In genomic region chr12:8699714-8700113, GRCh38 we compare ENCODE assay signal across 10 cellular contexts. TPM values are rescaled to one million over a fixed set of nuclear protein-coding genes. Genes with fewer than 3 reads are reported as not detected.
A peak's percentile ranks its signal among the peaks of the same experiment; 100 is the strongest.
DNase-seq lines count a peak whose midpoint lies in the region; ATAC-seq and TF ChIP-seq lines count a peak whose summit lies in the region.
"Had no signal": no experiment of that assay in that cellular context is flagged by ENCODE, and none has a peak within 500 bp of the region (broad histone marks: within the 10 kb centered on the region; RNA-seq: fewer than 3 reads in every experiment).

No MANE protein-coding gene starts in this region.

- DNase-seq in PC-3 (no peak), endodermal cell (peak; percentile 81), trophoblast cell (no peak), AG08395 (ENCODE audit: low spot score) (no peak)
- DNase-seq: effector CD8-positive, alpha-beta T cell; NCI-H345 had no signal

- H3K36me3 Mint-ChIP-seq in endodermal cell (ENCODE audit: low read depth) = peaks cover 23% of the 10 kb centered on the region

- 0% methylated on average over 1 to 4 of the region's 4 CpGs for WGBS in endodermal cell (ENCODE audit: insufficient coverage in 1 of 2, insufficient read length in 1 of 2), 2 experiments
- WGBS in trophoblast cell (ENCODE audit: extremely low coverage, insufficient coverage, insufficient read length) = no CpG with 5 or more reads among the region's 4 CpGs

- H3K79me2 ChIP-seq in DOHH2 (ENCODE audit: control insufficient read depth, low read length) (peaks cover 88% of the 10 kb centered on the region), PC-3 (ENCODE audit: low read length) (no peaks in the 10 kb centered on the region), trophoblast cell (ENCODE audit: control insufficient read depth, insufficient read depth, low read length, poor library complexity) (peaks cover 28% of the 10 kb centered on the region)

- H3K9me2 ChIP-seq in DOHH2 (replicated peaks; ENCODE audit: control insufficient read depth, low read length) (no peaks in the 10 kb centered on the region), PC-3 (replicated peaks; ENCODE audit: low read length) (no peaks in the 10 kb centered on the region)

- H2BK5ac ChIP-seq in trophoblast cell (ENCODE audit: low read depth, low read length, poor library complexity) = no peak overlapping the region

- H2AFZ ChIP-seq in PC-3 (ENCODE audit: low read length) (no peak overlapping the region), trophoblast cell (ENCODE audit: insufficient read depth, low read length, poor library complexity) (no peak overlapping the region)

- H3K4me1 ChIP-seq in DOHH2 (ENCODE audit: control insufficient read depth, low read length) (peaks cover 54% of the 10 kb centered on the region), PC-3 (ENCODE audit: insufficient read depth, low read length) (no peaks in the 10 kb centered on the region; the same call in 1 of the 2 replicates), endodermal cell (ENCODE audit: control insufficient read depth, insufficient read depth, low read length) (peaks cover 2% of the 10 kb centered on the region), trophoblast cell (ENCODE audit: control insufficient read depth in 1 of 2, insufficient read depth in 2 of 2, low read length in 2 of 2) (peaks cover 0 to 5% of the 10 kb centered on the region in 2 experiments)

- H4K12ac ChIP-seq in trophoblast cell (ENCODE audit: low read depth, low read length) = no peak overlapping the region

- peaks cover 12% of the 10 kb centered on the region for H4K20me1 ChIP-seq in DOHH2 (ENCODE audit: control insufficient read depth, insufficient read depth, low read depth, low read length)
- H4K20me1 ChIP-seq in PC-3 (ENCODE audit: low read length) = no peaks in the 10 kb centered on the region

- TSS peak; percentile 30 for BruUV-seq in PC-3 (replicated peaks; lab: Mats Ljungman, UMichigan)

- no peak for TF ChIP-seq CTCF in DOHH2 (IDR thresholded peaks at IDR 0.05; ENCODE audit: low read depth, low read length, poor library complexity, severe bottlenecking)
- TF ChIP-seq CTCF in PC-3 (conservative IDR thresholded peaks at IDR 0.05; ENCODE audit: low read depth, low read length) = no peak
- no peak for TF ChIP-seq CTCF in endodermal cell (conservative IDR thresholded peaks at IDR 0.05)

- H3K9ac ChIP-seq in PC-3 (ENCODE audit: low read length) = no peak overlapping the region
- H3K9ac ChIP-seq in endodermal cell (ENCODE audit: extremely low read depth, low read length, poor library complexity, severe bottlenecking) = peak overlapping the region; percentile 84
- no peak overlapping the region for H3K9ac ChIP-seq in trophoblast cell (ENCODE audit: low read length)

- H3K4me3 Mint-ChIP-seq in endodermal cell = peak overlapping the region; percentile 88

- no peaks in the 10 kb centered on the region for H3K27me3 Mint-ChIP-seq in endodermal cell (ENCODE audit: insufficient read depth)

- H3K18ac ChIP-seq in trophoblast cell (ENCODE audit: low read length) = no peak overlapping the region

- H3K27me3 ChIP-seq in DOHH2 (ENCODE audit: control insufficient read depth, low read length) (no peaks in the 10 kb centered on the region), PC-3 (ENCODE audit: low read length) (peaks cover 39% of the 10 kb centered on the region), endodermal cell (ENCODE audit: control insufficient read depth, insufficient read depth, low read length, poor library complexity, severe bottlenecking) (no peaks in the 10 kb centered on the region), trophoblast cell (ENCODE audit: insufficient read depth, low read length) (no peaks in the 10 kb centered on the region)

- H3K4me3 ChIP-seq in DOHH2 (ENCODE audit: low read length) (peak overlapping the region; percentile 91), PC-3 (ENCODE audit: low read length) (no peak overlapping the region), endodermal cell (ENCODE audit: low read length) (peak overlapping the region; percentile 100), trophoblast cell (ENCODE audit: low read depth, low read length) (no peak overlapping the region)

- H3K9me3 Mint-ChIP-seq in endodermal cell = no peaks in the 10 kb centered on the region

- peak overlapping the region; percentile 89 for H3K27ac Mint-ChIP-seq in endodermal cell

- peak overlapping the region; percentile 76 for H3K4me2 ChIP-seq in DOHH2 (ENCODE audit: low read length)
- no peak overlapping the region for H3K4me2 ChIP-seq in PC-3 (ENCODE audit: low read length)
- peak overlapping the region; percentile 34 for H3K4me2 ChIP-seq in trophoblast cell (ENCODE audit: low read length)

- no peak overlapping the region for H2BK12ac ChIP-seq in trophoblast cell (ENCODE audit: low read length)

- no peak overlapping the region for H3K23ac ChIP-seq in trophoblast cell (ENCODE audit: low read length)

- H3F3A ChIP-seq in DOHH2 (ENCODE audit: control insufficient read depth, insufficient read depth) (peaks cover 19% of the 10 kb centered on the region), PC-3 (ENCODE audit: low read length, unreplicated experiment) (no peaks in the 10 kb centered on the region)

- H3K79me1 ChIP-seq in trophoblast cell (ENCODE audit: low read length) = peaks cover 15% of the 10 kb centered on the region

- intact Hi-C loops in PC-3 (cut with micrococcal nuclease) = no loop called here

- H3K27ac ChIP-seq in DOHH2 (ENCODE audit: low read depth, low read length) (no peak overlapping the region), PC-3 (ENCODE audit: low read length) (no peak overlapping the region), endodermal cell (ENCODE audit: low read depth, low read length) (no peak overlapping the region), trophoblast cell (ENCODE audit: low read depth, low read length) (no peak overlapping the region)

- H4K91ac ChIP-seq in trophoblast cell (ENCODE audit: low read depth, low read length) = no peak overlapping the region

- peaks cover 44% of the 10 kb centered on the region for H3K4me1 Mint-ChIP-seq in endodermal cell

- POLR2A ChIA-PET in PC-3 (lab: Charles Lee; ENCODE audit: unreplicated experiment) = no interaction called here

- H3K36me3 ChIP-seq in DOHH2 (ENCODE audit: control insufficient read depth, low read length) = peaks cover 56% of the 10 kb centered on the region
- H3K36me3 ChIP-seq in PC-3 (ENCODE audit: low read depth, low read length) = no peaks in the 10 kb centered on the region
- peaks cover 20% of the 10 kb centered on the region for H3K36me3 ChIP-seq in endodermal cell (ENCODE audit: control insufficient read depth, insufficient read depth, low read length)
- H3K36me3 ChIP-seq in trophoblast cell (ENCODE audit: control insufficient read depth in 1 of 2, insufficient read depth in 2 of 2, low read length in 2 of 2) = peaks cover 3 to 5% of the 10 kb centered on the region in 2 experiments

- no peak overlapping the region for H2BK120ac ChIP-seq in trophoblast cell (ENCODE audit: insufficient read depth, low read length, poor library complexity)

- H4K8ac ChIP-seq in trophoblast cell (ENCODE audit: low read depth, low read length) = no peak overlapping the region

- ATAC-seq in PC-3 = no peak
- ATAC-seq in HG03025 (IDR thresholded peaks at IDR 0.05; ENCODE audit: low FRiP score, unreplicated experiment) = no peak
- ATAC-seq in activated CD4-positive, CD25-positive, alpha-beta regulatory T cell treated with anti-CD3 and anti-CD28 coated beads, Interleukin-2, amount 50 U/mL, for 24 hours = no peak
- no peak for ATAC-seq in GM19395 (IDR thresholded peaks at IDR 0.05; ENCODE audit: unreplicated experiment)

- H3K4ac ChIP-seq in trophoblast cell (ENCODE audit: low read depth, low read length) = peak overlapping the region; percentile 67

- no peak overlapping the region for H2AK5ac ChIP-seq in trophoblast cell (ENCODE audit: low read length)

- no peaks in the 10 kb centered on the region for H3K9me3 ChIP-seq in DOHH2 (ENCODE audit: control insufficient read depth, insufficient read depth, low read length)
- no peaks in the 10 kb centered on the region for H3K9me3 ChIP-seq in PC-3 (ENCODE audit: low read length)
- no peaks in the 10 kb centered on the region for H3K9me3 ChIP-seq in endodermal cell (ENCODE audit: control insufficient read depth, low read length)
- H3K9me3 ChIP-seq in trophoblast cell (ENCODE audit: insufficient read depth, low read depth, low read length) = no peaks in the 10 kb centered on the region

- H3K14ac ChIP-seq in trophoblast cell (ENCODE audit: low read length) = no peak overlapping the region

- CTCF ChIA-PET in PC-3 (lab: Charles Lee) = interaction anchor here (0.6 kb wide), 1 partner anchor 91 kb away, joined by 12 read pairs; no protein-coding TSS in a partner anchor

RNA-seq across cellular contexts. Expression of gene RIMKLB, which starts 1.9 kb away (rescaled TPM):
- total RNA-seq in PC-3 (2014; rRNA removed) (1.3 and 4.9 TPM in 2 replicates), endodermal cell (100 to 1,000 TPM in 1 of 2 donors, 10 to 100 TPM in 1; 85.3 to 180 TPM)
- polyA plus RNA-seq in endodermal cell (2013, experiment 1 of 2) = 95.9 TPM
- polyA plus RNA-seq in endodermal cell (2013, experiment 2 of 2) = 78.5 TPM
- 62.1 and 62.8 TPM in 2 replicates for polyA plus RNA-seq in trophoblast cell (2013)

RNA-seq across cellular contexts. Expression of gene MFAP5, which starts 37.1 kb away (rescaled TPM):
- total RNA-seq in PC-3 (2014; rRNA removed) (not detected in 2 replicates), endodermal cell (under 1 TPM in 1 of 2 donors, not detected in 1; 0.44 TPM)
- 0.46 TPM for polyA plus RNA-seq in endodermal cell (2013, experiment 1 of 2)
- polyA plus RNA-seq in endodermal cell (2013, experiment 2 of 2) = 0.66 TPM
- polyA plus RNA-seq in trophoblast cell (2013) = 455 and 486 TPM in 2 replicates

Comparison
In these comparisons a context has a peak if more than half of its experiments do, and no peak if none do; other contexts are left out.
1. H3K4me3 ChIP-seq: peak in DOHH2 (single experiment) and endodermal cell (single experiment); none in PC-3 (single experiment) and trophoblast cell (single experiment).
2. RNA of gene RIMKLB, which starts 1.9 kb away (total RNA-seq): 85.3 to 180 TPM in endodermal cell; 1.3 to 4.9 TPM in PC-3; every median in the first group is over 10 times any median in the second.